Comparison of ENCODE assay signal across 10 cellular contexts in genomic region chr6:135537782-135538301, GRCh38. TPM values are rescaled to one million over a fixed set of nuclear protein-coding genes. Genes with fewer than 3 reads are reported as not detected.
DNase-seq lines count a peak whose midpoint lies in the region; ATAC-seq and TF ChIP-seq lines count a peak whose summit lies in the region.
"Had no signal": no experiment of that assay in that cellular context is flagged by ENCODE, and none has a peak within 500 bp of the region (broad histone marks: within the 10 kb centered on the region; RNA-seq: fewer than 3 reads in every experiment).

No MANE protein-coding gene starts in this region.

- WGBS in esophagus muscularis mucosa: 83% methylated on average over 2 of the region's 2 CpGs

- ATAC-seq in stimulated activated naive B cell treated with anti-CD40 and anti-IgM and Interleukin-4, amounts not matched to agents 10 μg/mL and 1 μg/mL and 100 μg/mL, for 72 hours (replicated peaks): peak; percentile 72 to 79
- no peak for ATAC-seq in GM19351 (IDR thresholded peaks at IDR 0.05; ENCODE audit: unreplicated experiment)
- no peak for ATAC-seq in HG03354 (IDR thresholded peaks at IDR 0.05; ENCODE audit: poor library complexity, severe bottlenecking, unreplicated experiment)

- no peaks in the 10 kb centered on the region for H3K9me3 ChIP-seq in esophagus muscularis mucosa
- H3K9me3 ChIP-seq: BLaER1 had no signal

- no peak for TF ChIP-seq CTCF in esophagus muscularis mucosa (IDR thresholded peaks at IDR 0.05)

- no peak overlapping the region for H3K27ac ChIP-seq in esophagus muscularis mucosa (replicated peaks in 1 of 4)
- H3K27ac ChIP-seq: BLaER1, VCaP had no signal

- no peaks in the 10 kb centered on the region for H3K27me3 ChIP-seq in esophagus muscularis mucosa
- H3K27me3 ChIP-seq: BLaER1 had no signal

- TF ChIP-seq POLR2A in esophagus muscularis mucosa (IDR thresholded peaks at IDR 0.05; ENCODE audit: low read depth): no peak

- H3K36me3 ChIP-seq in esophagus muscularis mucosa: no peaks in the 10 kb centered on the region
- H3K36me3 ChIP-seq: BLaER1 had no signal

- DNase-seq in activated T-cell treated with anti-CD3 and anti-CD28 coated beads for 24 hours (ENCODE audit: low read depth) (peak; percentile 27), immature natural killer cell (peak; percentile 59 to 74 (median 73)), esophagus muscularis mucosa (ENCODE audit: extremely low spot score) (no peak)
- no peak for DNase-seq in activated T-cell treated with anti-CD3 and anti-CD28 coated beads, Interleukin-2, amount 50 U/mL, for 1 hour
- DNase-seq in activated naive CD4-positive, alpha-beta T cell treated with anti-CD3 and anti-CD28 coated beads for 36 hours: peak; percentile 19
- DNase-seq in stimulated activated naive B cell treated with anti-CD40 and anti-IgM and Interleukin-4, amounts not matched to agents 10 μg/mL and 1 μg/mL and 100 μg/mL, for 72 hours: no peak

- H3K27me3 Mint-ChIP-seq in activated naive CD4-positive, alpha-beta T cell treated with anti-CD3 and anti-CD28 coated beads for 36 hours (ENCODE audit: low read depth): peaks cover 5% of the 10 kb centered on the region
- peaks cover 0 to 6% (median 2%) of the 10 kb centered on the region in 3 donors for H3K27me3 Mint-ChIP-seq in immature natural killer cell (ENCODE audit: low read depth in 3 of 3)
- H3K27me3 Mint-ChIP-seq in stimulated activated naive B cell treated with anti-CD40 and anti-IgM and Interleukin-4, amounts not matched to agents 10 μg/mL and 1 μg/mL and 100 μg/mL, for 72 hours: peaks cover 8 to 9% of the 10 kb centered on the region in 2 donors

- intact Hi-C loops in activated naive CD4-positive, alpha-beta T cell treated with anti-CD3 and anti-CD28 coated beads for 36 hours (cut with micrococcal nuclease): loop anchor here (1.0 to 10.0 kb wide), 5 partner anchors 87 to 779 kb away; no protein-coding TSS in a partner anchor
- intact Hi-C loops in esophagus muscularis mucosa (cut with DNase I): loop anchor here (5.0 to 10.0 kb wide), 2 partner anchors 377 to 689 kb away; no protein-coding TSS in a partner anchor

- H3K4me1 ChIP-seq in esophagus muscularis mucosa: peaks cover 0 to 10% (median 0%) of the 10 kb centered on the region in 4 donors

- H3K4me3 ChIP-seq in esophagus muscularis mucosa: no peak overlapping the region
- H3K4me3 ChIP-seq: BLaER1 had no signal

- no peak overlapping the region for H3K4me3 Mint-ChIP-seq in activated naive CD4-positive, alpha-beta T cell treated with anti-CD3 and anti-CD28 coated beads for 36 hours
- H3K4me3 Mint-ChIP-seq in immature natural killer cell: peak overlapping the region in 3 of 5 donors; percentile 1 to 78 (median 59)
- H3K4me3 Mint-ChIP-seq in stimulated activated naive B cell treated with anti-CD40 and anti-IgM and Interleukin-4, amounts not matched to agents 10 μg/mL and 1 μg/mL and 100 μg/mL, for 72 hours: no peak overlapping the region

- H3K27ac Mint-ChIP-seq in activated naive CD4-positive, alpha-beta T cell treated with anti-CD3 and anti-CD28 coated beads for 36 hours: no peak overlapping the region
- peak overlapping the region; percentile 47 to 91 (median 66) for H3K27ac Mint-ChIP-seq in immature natural killer cell
- H3K27ac Mint-ChIP-seq in stimulated activated naive B cell treated with anti-CD40 and anti-IgM and Interleukin-4, amounts not matched to agents 10 μg/mL and 1 μg/mL and 100 μg/mL, for 72 hours: no peak overlapping the region

- CTCF ChIA-PET in activated naive CD4-positive, alpha-beta T cell treated with anti-CD3 and anti-CD28 coated beads for 36 hours (lab: Charles Lee): interaction anchor here (1.6 to 3.8 kb wide), 2 partner anchors 372 to 688 kb away, joined by 10 to 22 read pairs; no protein-coding TSS in a partner anchor

- TF ChIP-seq EP300 in esophagus muscularis mucosa (IDR thresholded peaks at IDR 0.05): no peak

- no peaks in the 10 kb centered on the region for H3K36me3 Mint-ChIP-seq in activated naive CD4-positive, alpha-beta T cell treated with anti-CD3 and anti-CD28 coated beads for 36 hours (ENCODE audit: low read depth)
- peaks cover 0 to 4% (median 0%) of the 10 kb centered on the region in 3 donors for H3K36me3 Mint-ChIP-seq in immature natural killer cell
- peaks cover 1 to 3% of the 10 kb centered on the region in 2 donors for H3K36me3 Mint-ChIP-seq in stimulated activated naive B cell treated with anti-CD40 and anti-IgM and Interleukin-4, amounts not matched to agents 10 μg/mL and 1 μg/mL and 100 μg/mL, for 72 hours

- H3K4me1 Mint-ChIP-seq in activated naive CD4-positive, alpha-beta T cell treated with anti-CD3 and anti-CD28 coated beads for 36 hours (ENCODE audit: low read depth): peaks cover 13% of the 10 kb centered on the region
- peaks cover 29 to 30% of the 10 kb centered on the region in 2 donors for H3K4me1 Mint-ChIP-seq in immature natural killer cell
- peaks cover 5 to 13% of the 10 kb centered on the region in 2 donors for H3K4me1 Mint-ChIP-seq in stimulated activated naive B cell treated with anti-CD40 and anti-IgM and Interleukin-4, amounts not matched to agents 10 μg/mL and 1 μg/mL and 100 μg/mL, for 72 hours

- no peaks in the 10 kb centered on the region for H3K9me3 Mint-ChIP-seq in activated naive CD4-positive, alpha-beta T cell treated with anti-CD3 and anti-CD28 coated beads for 36 hours
- H3K9me3 Mint-ChIP-seq in immature natural killer cell: no peaks in the 10 kb centered on the region
- H3K9me3 Mint-ChIP-seq in stimulated activated naive B cell treated with anti-CD40 and anti-IgM and Interleukin-4, amounts not matched to agents 10 μg/mL and 1 μg/mL and 100 μg/mL, for 72 hours: peaks cover 0 to 3% of the 10 kb centered on the region in 2 donors

RNA-seq across cellular contexts. Expression of gene AHI1, which starts 40.3 kb away (rescaled TPM):
- total RNA-seq in activated naive CD4-positive, alpha-beta T cell treated with anti-CD3 and anti-CD28 coated beads for 36 hours: 10 to 100 TPM; 17.8 to 18.8 TPM
- 1 to 10 TPM; 1.5 to 4.9 (median 4.5) TPM for polyA plus RNA-seq in immature natural killer cell
- total RNA-seq in esophagus muscularis mucosa: 10 to 100 TPM; 11.4 to 28.7 (median 16.2) TPM

Comparison
In these comparisons a context has a peak if more than half of its experiments do, and no peak if none do; other contexts are left out.
1. DNase-seq: peak in activated T-cell treated with anti-CD3 and anti-CD28 coated beads for 24 hours (single experiment), activated naive CD4-positive, alpha-beta T cell treated with anti-CD3 and anti-CD28 coated beads for 36 hours (single experiment) and immature natural killer cell (3 of 3); none in activated T-cell treated with anti-CD3 and anti-CD28 coated beads, Interleukin-2, amount 50 U/mL, for 1 hour (single experiment), stimulated activated naive B cell treated with anti-CD40 and anti-IgM and Interleukin-4, amounts not matched to agents 10 μg/mL and 1 μg/mL and 100 μg/mL, for 72 hours (single experiment) and esophagus muscularis mucosa (single experiment).
2. H3K27ac Mint-ChIP-seq: peak in immature natural killer cell (6 of 6); none in activated naive CD4-positive, alpha-beta T cell treated with anti-CD3 and anti-CD28 coated beads for 36 hours (single experiment) and stimulated activated naive B cell treated with anti-CD40 and anti-IgM and Interleukin-4, amounts not matched to agents 10 μg/mL and 1 μg/mL and 100 μg/mL, for 72 hours (single experiment).
3. H3K4me3 Mint-ChIP-seq: peak in immature natural killer cell (3 of 5); none in activated naive CD4-positive, alpha-beta T cell treated with anti-CD3 and anti-CD28 coated beads for 36 hours (single experiment) and stimulated activated naive B cell treated with anti-CD40 and anti-IgM and Interleukin-4, amounts not matched to agents 10 μg/mL and 1 μg/mL and 100 μg/mL, for 72 hours (0 of 2).
4. ATAC-seq: peak in stimulated activated naive B cell treated with anti-CD40 and anti-IgM and Interleukin-4, amounts not matched to agents 10 μg/mL and 1 μg/mL and 100 μg/mL, for 72 hours (2 of 2); none in GM19351 (single experiment) and HG03354 (single experiment).